Comparison of ENCODE assay signal across 8 cellular contexts in genomic region chr5:140182803-140183367, GRCh38. TPM values are rescaled to one million over a fixed set of nuclear protein-coding genes. Genes with fewer than 3 reads are reported as not detected.
A peak's percentile ranks its signal among the peaks of the same experiment; 100 is the strongest.
DNase-seq lines count a peak whose midpoint lies in the region; TF ChIP-seq lines count a peak whose summit lies in the region.

No MANE protein-coding gene starts in this region.

- no peak overlapping the region for H3K14ac ChIP-seq in trophoblast cell (ENCODE audit: low read length)

- H3K4me1 Mint-ChIP-seq in osteocyte (ENCODE audit: unreplicated experiment) (peaks cover 16% of the 10 kb centered on the region), immature natural killer cell (peaks cover 2 to 9% of the 10 kb centered on the region in 2 donors)

- H2BK5ac ChIP-seq in trophoblast cell (ENCODE audit: low read depth, low read length, poor library complexity) = no peak overlapping the region

- no peaks in the 10 kb centered on the region for H3K9me3 ChIP-seq in trophoblast cell (ENCODE audit: insufficient read depth, low read depth, low read length)

- H3K4me3 Mint-ChIP-seq in osteocyte (ENCODE audit: unreplicated experiment) (no peak overlapping the region), immature natural killer cell (no peak overlapping the region)

- no peaks in the 10 kb centered on the region for H3K4me1 ChIP-seq in trophoblast cell (ENCODE audit: control insufficient read depth in 1 of 2, insufficient read depth in 2 of 2, low read length in 2 of 2)

- H3K27me3 Mint-ChIP-seq in osteocyte (ENCODE audit: unreplicated experiment) (no peaks in the 10 kb centered on the region), immature natural killer cell (ENCODE audit: low read depth in 3 of 3) (peaks cover 0 to 7% (median 2%) of the 10 kb centered on the region in 3 donors)

- H3K4ac ChIP-seq in trophoblast cell (ENCODE audit: low read depth, low read length) = no peak overlapping the region

- H3K36me3 Mint-ChIP-seq in osteocyte (ENCODE audit: unreplicated experiment) = peaks cover 2% of the 10 kb centered on the region
- peaks cover 0 to 5% (median 0%) of the 10 kb centered on the region in 3 donors for H3K36me3 Mint-ChIP-seq in immature natural killer cell

- no peak overlapping the region for H2AK5ac ChIP-seq in trophoblast cell (ENCODE audit: low read length)

- no peaks in the 10 kb centered on the region for H3K9me3 Mint-ChIP-seq in osteocyte (ENCODE audit: unreplicated experiment)
- H3K9me3 Mint-ChIP-seq in immature natural killer cell = no peaks in the 10 kb centered on the region

- no CpG with 5 or more reads among the region's 5 CpGs for WGBS in trophoblast cell (ENCODE audit: extremely low coverage, insufficient coverage, insufficient read length)

- H3K27me3 ChIP-seq in trophoblast cell (ENCODE audit: insufficient read depth, low read length) = no peaks in the 10 kb centered on the region

- no peak overlapping the region for H2BK12ac ChIP-seq in trophoblast cell (ENCODE audit: low read length)

- H4K91ac ChIP-seq in trophoblast cell (ENCODE audit: low read depth, low read length) = no peak overlapping the region

- H3K4me2 ChIP-seq in trophoblast cell (ENCODE audit: low read length) = no peak overlapping the region

- H3K4me3 ChIP-seq in fibroblast of pulmonary artery (replicated peaks; ENCODE audit: low read depth, low read length) (no peak overlapping the region), trophoblast cell (ENCODE audit: low read depth, low read length) (no peak overlapping the region)

- H4K8ac ChIP-seq in trophoblast cell (ENCODE audit: low read depth, low read length) = no peak overlapping the region

- no peak overlapping the region for H2AFZ ChIP-seq in trophoblast cell (ENCODE audit: insufficient read depth, low read length, poor library complexity)

- TF ChIP-seq CTCF in fibroblast of pulmonary artery (IDR thresholded peaks at IDR 0.05; ENCODE audit: low read length, missing control alignments) (no peak), osteocyte (IDR thresholded peaks at IDR 0.05) (no peak)

- H3K36me3 ChIP-seq in trophoblast cell (ENCODE audit: control insufficient read depth in 1 of 2, insufficient read depth in 2 of 2, low read length in 2 of 2) = no peaks in the 10 kb centered on the region

- H3K79me2 ChIP-seq in trophoblast cell (ENCODE audit: control insufficient read depth, insufficient read depth, low read length, poor library complexity) = no peaks in the 10 kb centered on the region

- H4K12ac ChIP-seq in trophoblast cell (ENCODE audit: low read depth, low read length) = no peak overlapping the region

- no peak overlapping the region for H3K27ac ChIP-seq in trophoblast cell (ENCODE audit: low read depth, low read length)

- H3K9ac ChIP-seq in trophoblast cell (ENCODE audit: low read length) = no peak overlapping the region

- no peak overlapping the region for H3K18ac ChIP-seq in trophoblast cell (ENCODE audit: low read length)

- no peak overlapping the region for H3K23ac ChIP-seq in trophoblast cell (ENCODE audit: low read length)

- H3K79me1 ChIP-seq in trophoblast cell (ENCODE audit: low read length) = no peaks in the 10 kb centered on the region

- H2BK120ac ChIP-seq in trophoblast cell (ENCODE audit: insufficient read depth, low read length, poor library complexity) = no peak overlapping the region

- H3K27ac Mint-ChIP-seq in osteocyte (ENCODE audit: unreplicated experiment) (peak overlapping the region; percentile 67), immature natural killer cell (no peak overlapping the region)

- DNase-seq in COR-L47 (lab: John Stamatoyannopoulos, UW) (peak; percentile 61), OCI-M1 (lab: John Stamatoyannopoulos, UW) (peak; percentile 49), fibroblast of pulmonary artery (ENCODE audit: low read depth) (peak; percentile 45), osteocyte (ENCODE audit: extremely low spot score, unreplicated experiment) (no peak), islet precursor cell (no peak), DMS53 (lab: John Stamatoyannopoulos, UW) (no peak), immature natural killer cell (no peak), trophoblast cell (no peak)

RNA-seq across cellular contexts. Expression of gene CYSTM1, which starts 7.9 kb away (rescaled TPM):
- 26.7 and 29.8 TPM in 2 replicates for total RNA-seq in osteocyte
- 10 to 100 TPM in 1 of 3 donors, 1 to 10 TPM in 2; 3.9 to 11.0 (median 7.1) TPM for polyA plus RNA-seq in immature natural killer cell
- polyA plus RNA-seq in trophoblast cell (2013) = 16.4 and 16.5 TPM in 2 replicates

RNA-seq across cellular contexts. Expression of gene IGIP, which starts 57.1 kb away (rescaled TPM):
- total RNA-seq in osteocyte = 4.1 and 4.3 TPM in 2 replicates
- under 1 TPM in 1 of 3 donors, not detected in 2; 0.35 TPM for polyA plus RNA-seq in immature natural killer cell
- polyA plus RNA-seq in trophoblast cell (2013) = 0.51 and 0.53 TPM in 2 replicates

Comparison
In these comparisons a context has a peak if more than half of its experiments do, and no peak if none do; other contexts are left out.
1. DNase-seq: peak in COR-L47 (single experiment), OCI-M1 (single experiment) and fibroblast of pulmonary artery (single experiment); none in osteocyte (single experiment), islet precursor cell (single experiment), DMS53 (single experiment), immature natural killer cell (0 of 3) and trophoblast cell (0 of 2).